8 cellular contexts compared by ENCODE assay signal in genomic region chr1:224114787-224115175, GRCh38. TPM values are rescaled to one million over a fixed set of nuclear protein-coding genes. Genes with fewer than 3 reads are reported as not detected.
DNase-seq lines count a peak whose midpoint lies in the region; ATAC-seq, FAIRE-seq and TF ChIP-seq lines count a peak whose summit lies in the region.

No MANE protein-coding gene starts in this region.

- H3K9ac ChIP-seq in Karpas-422 (ENCODE audit: low read length) = peak overlapping the region; percentile 94

- TF ChIP-seq POLR2A in H54 (IDR thresholded peaks at IDR 0.05; ENCODE audit: low read depth, low read length) = no peak

- H3K27ac ChIP-seq in DOHH2 (ENCODE audit: low read depth, low read length) (peak overlapping the region; percentile 70), Karpas-422 (ENCODE audit: low read length) (peak overlapping the region; percentile 66)

- H3K79me2 ChIP-seq in DOHH2 (ENCODE audit: control insufficient read depth, low read length) (peaks cover 64% of the 10 kb centered on the region), Karpas-422 (ENCODE audit: low read length) (peaks cover 53% of the 10 kb centered on the region)

- H3K9me2 ChIP-seq in DOHH2 (replicated peaks; ENCODE audit: control insufficient read depth, low read length) = no peaks in the 10 kb centered on the region
- no peaks in the 10 kb centered on the region for H3K9me2 ChIP-seq in Karpas-422 (replicated peaks; ENCODE audit: insufficient read depth, low read length)

- TF ChIP-seq CTCF in DOHH2 (IDR thresholded peaks at IDR 0.05; ENCODE audit: low read depth, low read length, poor library complexity, severe bottlenecking) (no peak), choroid plexus epithelial cell (conservative IDR thresholded peaks at IDR 0.05; ENCODE audit: low read depth, low read length) (no peak)

- no peak for ATAC-seq in HG02678 (IDR thresholded peaks at IDR 0.05; ENCODE audit: unreplicated experiment)

- H3F3A ChIP-seq in DOHH2 (ENCODE audit: control insufficient read depth, insufficient read depth) = peaks cover 17% of the 10 kb centered on the region

- peaks cover 25% of the 10 kb centered on the region for H3K36me3 ChIP-seq in DOHH2 (ENCODE audit: control insufficient read depth, low read length)
- peaks cover 8% of the 10 kb centered on the region; the same call in 1 of the 2 replicates for H3K36me3 ChIP-seq in Karpas-422 (ENCODE audit: insufficient read depth, low read length)

- H3K27me3 ChIP-seq in DOHH2 (ENCODE audit: control insufficient read depth, low read length) (no peaks in the 10 kb centered on the region), Karpas-422 (ENCODE audit: low read length) (no peaks in the 10 kb centered on the region)

- H3K4me1 ChIP-seq in DOHH2 (ENCODE audit: control insufficient read depth, low read length) (peaks cover 29% of the 10 kb centered on the region), Karpas-422 (ENCODE audit: low read length) (peaks cover 24% of the 10 kb centered on the region)

- DNase-seq in Karpas-422 = no peak
- peak; percentile 14 for DNase-seq in choroid plexus epithelial cell (ENCODE audit: low read depth)
- DNase-seq in midbrain (lab: John Stamatoyannopoulos, UW) = peak; percentile 23
- no peak for DNase-seq in SIG-M5 treated with dmso at 0.1 percent for 504 hours (lab: John Stamatoyannopoulos, UW; ENCODE audit: unreplicated experiment)
- no peak for DNase-seq in hepatic stellate cell (ENCODE audit: low spot score)
- no peak for DNase-seq in H54 (ENCODE audit: insufficient read length, low spot score)

- FAIRE-seq in H54 (lab: Jason Lieb, UNC) = no peak

- H4K20me1 ChIP-seq in DOHH2 (ENCODE audit: control insufficient read depth, insufficient read depth, low read depth, low read length) = peaks cover 15% of the 10 kb centered on the region; the same call in 1 of the 2 replicates
- peaks cover 11% of the 10 kb centered on the region; the same call in 1 of the 2 replicates for H4K20me1 ChIP-seq in Karpas-422 (ENCODE audit: insufficient read depth, low read depth, low read length)

- H3K4me3 ChIP-seq in DOHH2 (ENCODE audit: low read length) (peak overlapping the region; percentile 88), Karpas-422 (ENCODE audit: low read length) (peak overlapping the region; percentile 84), choroid plexus epithelial cell (ENCODE audit: low read depth, low read length) (peak overlapping the region; percentile 96)

- H3K4me2 ChIP-seq in DOHH2 (ENCODE audit: low read length) (peak overlapping the region; percentile 80), Karpas-422 (ENCODE audit: low read depth, low read length, poor library complexity, severe bottlenecking) (peak overlapping the region; percentile 96)

- no peak overlapping the region for H2AFZ ChIP-seq in Karpas-422 (ENCODE audit: low read length)

- H3K9me3 ChIP-seq in DOHH2 (ENCODE audit: control insufficient read depth, insufficient read depth, low read length) = no peaks in the 10 kb centered on the region
- H3K9me3 ChIP-seq in Karpas-422 (ENCODE audit: low read length) = no peaks in the 10 kb centered on the region

RNA-seq across cellular contexts. Expression of gene FBXO28, which starts 0.9 kb away (rescaled TPM):
- total RNA-seq in Karpas-422 (2014; rRNA removed; shearing (Covaris generic); ENCODE audit: low replicate concordance) = 20.8 and 33.4 TPM in 2 replicates

Comparison
In these comparisons a context has a peak if more than half of its experiments do, and no peak if none do; other contexts are left out.
1. DNase-seq: peak in choroid plexus epithelial cell (single experiment) and midbrain (single experiment); none in Karpas-422 (single experiment), SIG-M5 treated with dmso at 0.1 percent for 504 hours (single experiment), hepatic stellate cell (single experiment) and H54 (single experiment).
2. Peak in every context shown above with its lines, with median percentiles within 50 percentile points of each other: H3K4me3 ChIP-seq.